In genomic region chr9:92253656-92254055, GRCh38 we compare ENCODE assay signal across 25 cellular contexts. TPM values are rescaled to one million over a fixed set of nuclear protein-coding genes. Genes with fewer than 3 reads are reported as not detected.
DNase-seq lines count a peak whose midpoint lies in the region; ATAC-seq and TF ChIP-seq lines count a peak whose summit lies in the region.
"Had no signal": no experiment of that assay in that cellular context is flagged by ENCODE, and none has a peak within 500 bp of the region (broad histone marks: within the 10 kb centered on the region; RNA-seq: fewer than 3 reads in every experiment).

No MANE protein-coding gene starts in this region.

- no peak overlapping the region for H2AFZ ChIP-seq in H9 (ENCODE audit: low read length)

- H3K4me2 ChIP-seq in H9 (ENCODE audit: insufficient read depth, insufficient read length, low read length): no peak overlapping the region
- H3K4me2 ChIP-seq: BLaER1 had no signal

- no peak overlapping the region for H4K91ac ChIP-seq in H9 (ENCODE audit: insufficient read length, low read depth, low read length)

- no peak overlapping the region for H2BK15ac ChIP-seq in H9 (ENCODE audit: low read depth, low read length)

- H3K36me3 Mint-ChIP-seq in CD4-positive, CD25-positive, alpha-beta regulatory T cell: peaks cover 48% of the 10 kb centered on the region
- H3K36me3 Mint-ChIP-seq in H9 (ENCODE audit: insufficient read depth in 1 of 3, low read depth in 3 of 3) (peaks cover 49 to 95% (median 93%) of the 10 kb centered on the region in 3 experiments), chondrocyte (ENCODE audit: low read depth) (peaks cover 51% of the 10 kb centered on the region)

- DNase-seq in CD4-positive, CD25-positive, alpha-beta regulatory T cell: no peak
- DNase-seq in H9: no peak
- no peak for DNase-seq in chondrocyte (ENCODE audit: low spot score)
- peak; percentile 70 for DNase-seq in pons (ENCODE audit: low spot score)
- no peak for DNase-seq in NCI-H146 (lab: John Stamatoyannopoulos, UW)
- no peak for DNase-seq in stimulated activated naive CD4-positive, alpha-beta T cell treated with Interleukin-2 at 50 U/mL for 16 hours (lab: John Stamatoyannopoulos, UW)
- no peak for DNase-seq in upper lobe of left lung
- DNase-seq: ACHN; Caco-2; CD4-positive, alpha-beta memory T cell; DMS 273 treated with DMSO at 0.1 percent for 48 hours; DMS79 treated with DMSO at 0.1 percent for 48 hours; HFFc6; MM.1S; NCI-H1048; NCI-H1436 treated with DMSO at 0.1 percent for 48 hours; NCI-H2029; NCI-H2171; NCI-H345; NCI-H524; NCI-H774; Peyer's patch had no signal

- H4K20me1 ChIP-seq in H9 (ENCODE audit: control insufficient read depth, insufficient read depth, insufficient read length): no peaks in the 10 kb centered on the region

- no peak overlapping the region for H3K23ac ChIP-seq in H9 (ENCODE audit: insufficient read length, low read depth, low read length)

- no peaks in the 10 kb centered on the region for H3K79me1 ChIP-seq in H9 (ENCODE audit: insufficient read depth, low read depth, low read length, poor library complexity, severe bottlenecking)

- H3K23me2 ChIP-seq in H9 (ENCODE audit: insufficient read length, low read depth, low read length, poor library complexity, severe bottlenecking): no peaks in the 10 kb centered on the region

- no peak overlapping the region for H3K4ac ChIP-seq in H9 (ENCODE audit: low read depth, low read length)

- no peak overlapping the region for H2BK20ac ChIP-seq in H9 (ENCODE audit: low read depth, low read length, poor library complexity, severe bottlenecking)

- no peak for TF ChIP-seq EP300 in upper lobe of left lung (IDR thresholded peaks at IDR 0.05)

- no peaks in the 10 kb centered on the region for H3K9me3 Mint-ChIP-seq in CD4-positive, CD25-positive, alpha-beta regulatory T cell
- H3K9me3 Mint-ChIP-seq in H9 (no peaks in the 10 kb centered on the region), chondrocyte (ENCODE audit: low read depth) (no peaks in the 10 kb centered on the region)
- H3K9me3 Mint-ChIP-seq: CD4-positive, alpha-beta memory T cell; HFFc6 had no signal

- H3K27me3 ChIP-seq in CD4-positive, CD25-positive, alpha-beta regulatory T cell (ENCODE audit: control insufficient read depth, insufficient read depth, low read length): no peaks in the 10 kb centered on the region
- H3K27me3 ChIP-seq in H9 (ENCODE audit: insufficient read depth, low read length): no peaks in the 10 kb centered on the region
- no peaks in the 10 kb centered on the region for H3K27me3 ChIP-seq in upper lobe of left lung
- H3K27me3 ChIP-seq: BLaER1, Peyer's patch, SJSA1 had no signal

- no peak overlapping the region for H3K4me3 Mint-ChIP-seq in CD4-positive, CD25-positive, alpha-beta regulatory T cell
- no peak overlapping the region for H3K4me3 Mint-ChIP-seq in H9
- no peak overlapping the region for H3K4me3 Mint-ChIP-seq in chondrocyte (ENCODE audit: unreplicated experiment)
- H3K4me3 Mint-ChIP-seq: CD4-positive, alpha-beta memory T cell; HFFc6 had no signal

- no peak overlapping the region for H2BK120ac ChIP-seq in H9 (ENCODE audit: low read depth, low read length, poor library complexity, severe bottlenecking)

- H3K4me3 ChIP-seq in CD4-positive, CD25-positive, alpha-beta regulatory T cell (ENCODE audit: low read depth, low read length): no peak overlapping the region
- H3K4me3 ChIP-seq in upper lobe of left lung: no peak overlapping the region
- H3K4me3 ChIP-seq: BLaER1, Peyer's patch, SJSA1 had no signal

- H3K79me2 ChIP-seq in H9 (ENCODE audit: insufficient read depth, low read length): no peaks in the 10 kb centered on the region

- H3K9ac ChIP-seq in H9 (ENCODE audit: extremely low read depth, insufficient read length, low read length): no peak overlapping the region
- H3K9ac ChIP-seq: BLaER1 had no signal

- H3K4me1 ChIP-seq in CD4-positive, CD25-positive, alpha-beta regulatory T cell (ENCODE audit: control insufficient read depth, insufficient read depth, low read length, poor library complexity, severe bottlenecking): no peaks in the 10 kb centered on the region
- H3K4me1 ChIP-seq in H9 (ENCODE audit: insufficient read depth, low read length) (no peaks in the 10 kb centered on the region), upper lobe of left lung (no peaks in the 10 kb centered on the region)
- H3K4me1 ChIP-seq: BLaER1, Caco-2, Peyer's patch, SJSA1 had no signal

- no peak overlapping the region for H3T11ph ChIP-seq in H9 (ENCODE audit: low read length)

- peak overlapping the region in 2 of 3 donors; percentile 36 to 43 for H3K27ac Mint-ChIP-seq in CD4-positive, CD25-positive, alpha-beta regulatory T cell
- no peak overlapping the region for H3K27ac Mint-ChIP-seq in H9
- peak overlapping the region; percentile 19 for H3K27ac Mint-ChIP-seq in chondrocyte (ENCODE audit: unreplicated experiment)
- H3K27ac Mint-ChIP-seq: HFFc6 had no signal

- TF ChIP-seq CTCF in H9 (conservative IDR thresholded peaks at IDR 0.05) (no peak), chondrocyte (IDR thresholded peaks at IDR 0.05) (no peak), upper lobe of left lung (IDR thresholded peaks at IDR 0.05) (no peak)

- H4K8ac ChIP-seq in H9 (replicated peaks; ENCODE audit: insufficient read length, low read depth, low read length): no peak overlapping the region

- no peak overlapping the region for H3K18ac ChIP-seq in H9 (ENCODE audit: insufficient read length, low read depth, low read length)

- no peak for ATAC-seq in CD4-positive, CD25-positive, alpha-beta regulatory T cell (ENCODE audit: low read depth in 2 of 2)
- ATAC-seq in GM21723 (IDR thresholded peaks at IDR 0.05; ENCODE audit: unreplicated experiment) (no peak), upper lobe of left lung (ENCODE audit: low FRiP score in 2 of 2) (no peak)

- no peak overlapping the region for H4K5ac ChIP-seq in H9 (ENCODE audit: insufficient read length, low read depth, low read length)

- H3K27me3 Mint-ChIP-seq in CD4-positive, CD25-positive, alpha-beta regulatory T cell: no peaks in the 10 kb centered on the region
- H3K27me3 Mint-ChIP-seq in H9 (ENCODE audit: low read depth): no peaks in the 10 kb centered on the region
- no peaks in the 10 kb centered on the region for H3K27me3 Mint-ChIP-seq in chondrocyte (ENCODE audit: low read depth)
- H3K27me3 Mint-ChIP-seq: CD4-positive, alpha-beta memory T cell had no signal

- no peak overlapping the region for H3K14ac ChIP-seq in H9 (ENCODE audit: insufficient read depth, low read length)

- H3K9me3 ChIP-seq in CD4-positive, CD25-positive, alpha-beta regulatory T cell (ENCODE audit: control insufficient read depth in 2 of 2, low read length in 2 of 2): no peaks in the 10 kb centered on the region
- no peaks in the 10 kb centered on the region for H3K9me3 ChIP-seq in H9 (ENCODE audit: control insufficient read depth, low read depth, low read length)
- H3K9me3 ChIP-seq in upper lobe of left lung: no peaks in the 10 kb centered on the region
- H3K9me3 ChIP-seq: BLaER1, Caco-2, Peyer's patch, SJSA1 had no signal

- no peak overlapping the region for H2BK12ac ChIP-seq in H9 (ENCODE audit: insufficient read length, low read depth, low read length)

- H2AK5ac ChIP-seq in H9 (ENCODE audit: insufficient read length, low read length): no peak overlapping the region

- H3K36me3 ChIP-seq in CD4-positive, CD25-positive, alpha-beta regulatory T cell (ENCODE audit: control insufficient read depth, insufficient read depth, low read length): peaks cover 97% of the 10 kb centered on the region
- peaks cover 35 to 100% (median 89%) of the 10 kb centered on the region in 4 donors for H3K36me3 ChIP-seq in upper lobe of left lung

- TF ChIP-seq POLR2A in upper lobe of left lung (IDR thresholded peaks at IDR 0.05): no peak

- H3K56ac ChIP-seq in H9 (ENCODE audit: insufficient read length, low read depth, low read length): peak overlapping the region; percentile 11

- no peak overlapping the region for H3K27ac ChIP-seq in CD4-positive, CD25-positive, alpha-beta regulatory T cell (ENCODE audit: insufficient read depth, low read length, poor library complexity, severe bottlenecking)
- H3K27ac ChIP-seq in H9 (ENCODE audit: insufficient read length, low read depth, low read length): no peak overlapping the region
- H3K27ac ChIP-seq in upper lobe of left lung: no peak overlapping the region
- H3K27ac ChIP-seq: BLaER1, Peyer's patch, SJSA1 had no signal

- H3K4me1 Mint-ChIP-seq in CD4-positive, CD25-positive, alpha-beta regulatory T cell: no peaks in the 10 kb centered on the region
- no peaks in the 10 kb centered on the region for H3K4me1 Mint-ChIP-seq in H9
- H3K4me1 Mint-ChIP-seq in chondrocyte (ENCODE audit: low read depth): peaks cover 4% of the 10 kb centered on the region
- H3K4me1 Mint-ChIP-seq: CD4-positive, alpha-beta memory T cell had no signal

- WGBS in H9 (ENCODE audit: extremely low coverage, insufficient read length, low lambda C conversion rate): no CpG with 5 or more reads among the region's 4 CpGs
- WGBS in upper lobe of left lung, 2 donors: 84% methylated on average over 4 of the region's 4 CpGs

- H2BK5ac ChIP-seq in H9 (ENCODE audit: insufficient read length, low read length): no peak overlapping the region

RNA-seq across cellular contexts. Expression of gene IARS1, which starts 39.8 kb away (rescaled TPM):
- 67.1 TPM for total RNA-seq in CD4-positive, CD25-positive, alpha-beta regulatory T cell
- polyA plus RNA-seq in CD4-positive, CD25-positive, alpha-beta regulatory T cell: 10 to 100 TPM; 51.1 to 58.2 (median 51.6) TPM
- 222 and 234 TPM in 2 replicates for total RNA-seq in H9 (2021)
- 176 to 249 TPM (median 237 TPM) in 3 replicates for total RNA-seq in chondrocyte
- 100 to 1,000 TPM in 1 of 6 donors, 10 to 100 TPM in 5; 39.0 to 114 (median 71.9) TPM for total RNA-seq in upper lobe of left lung

Comparison
In these comparisons a context has a peak if more than half of its experiments do, and no peak if none do; other contexts are left out.
1. H3K27ac Mint-ChIP-seq: peak in CD4-positive, CD25-positive, alpha-beta regulatory T cell (2 of 3) and chondrocyte (single experiment); none in H9 (0 of 3).